ENCODE assay signal across 8 cellular contexts in the genomic region with DNA sequence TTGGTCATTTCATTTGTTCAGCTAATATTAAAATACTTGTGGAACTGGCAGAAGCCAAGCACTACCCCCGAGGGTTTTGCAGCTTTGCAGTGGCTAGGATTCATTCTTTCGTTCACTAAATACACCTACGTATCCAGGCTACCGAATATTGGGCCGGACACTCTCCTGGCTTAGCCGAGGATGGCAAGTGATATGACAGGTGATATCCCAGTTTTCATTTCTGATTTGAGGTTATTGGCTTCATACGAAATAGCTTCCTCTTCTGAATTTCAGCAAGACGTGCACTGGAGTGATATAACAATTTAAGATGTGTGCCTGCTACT. TPM values are rescaled to one million over a fixed set of nuclear protein-coding genes. Genes with fewer than 3 reads are reported as not detected.
DNase-seq lines count a peak whose midpoint lies in the region; TF ChIP-seq lines count a peak whose summit lies in the region.

No MANE protein-coding gene starts in this region.

- H3K9me3 ChIP-seq in H9 (ENCODE audit: control insufficient read depth, low read depth, low read length): no peaks in the 10 kb centered on the region

- no peak overlapping the region for H2BK5ac ChIP-seq in H9 (ENCODE audit: insufficient read length, low read length)

- no peaks in the 10 kb centered on the region for H3K27me3 ChIP-seq in H9 (ENCODE audit: insufficient read depth, low read length)

- peaks cover 3% of the 10 kb centered on the region for H3K23me2 ChIP-seq in H9 (ENCODE audit: insufficient read length, low read depth, low read length, poor library complexity, severe bottlenecking)

- TF ChIP-seq CTCF in GM12875 (IDR thresholded peaks at IDR 0.05; ENCODE audit: borderline replicate concordance, insufficient read depth, low read depth, low read length) (no peak), H9 (conservative IDR thresholded peaks at IDR 0.05) (no peak), epithelial cell of proximal tubule (conservative IDR thresholded peaks at IDR 0.05; ENCODE audit: low read depth, low read length) (no peak), osteocyte (IDR thresholded peaks at IDR 0.05) (no peak)

- H2BK20ac ChIP-seq in H9 (ENCODE audit: low read depth, low read length, poor library complexity, severe bottlenecking): no peak overlapping the region

- H3K4me3 ChIP-seq in GM12875 (ENCODE audit: low read depth, low read length) (peak overlapping the region; percentile 47), epithelial cell of proximal tubule (ENCODE audit: low read depth, low read length) (peak overlapping the region; percentile 86)

- H3K4me1 Mint-ChIP-seq in H9 (peaks cover 17 to 18% of the 10 kb centered on the region in 2 experiments), osteocyte (ENCODE audit: unreplicated experiment) (peaks cover 28% of the 10 kb centered on the region)

- H3K27me3 Mint-ChIP-seq in H9 (ENCODE audit: low read depth) (no peaks in the 10 kb centered on the region), osteocyte (ENCODE audit: unreplicated experiment) (no peaks in the 10 kb centered on the region)

- no peak overlapping the region for H2BK12ac ChIP-seq in H9 (ENCODE audit: insufficient read length, low read depth, low read length)

- no peaks in the 10 kb centered on the region for H3K4me1 ChIP-seq in H9 (ENCODE audit: insufficient read depth, low read length)

- no peak for DNase-seq in H9
- DNase-seq in OCI-M1 (lab: John Stamatoyannopoulos, UW): peak; percentile 81
- DNase-seq in epithelial cell of proximal tubule (ENCODE audit: low read depth): no peak
- no peak for DNase-seq in osteocyte (ENCODE audit: extremely low spot score, unreplicated experiment)
- DNase-seq in cortex of kidney (lab: John Stamatoyannopoulos, UW): no peak
- DNase-seq in stimulated activated CD4-positive, alpha-beta T cell treated with anti-CD3 and anti-CD28 coated beads, Interleukin-2, amount 100 ng/mL, for 48 hours: no peak
- no peak for DNase-seq in KG1 (lab: John Stamatoyannopoulos, UW)

- H3K23ac ChIP-seq in H9 (ENCODE audit: insufficient read length, low read depth, low read length): no peak overlapping the region

- no peak overlapping the region for H3K27ac ChIP-seq in H9 (ENCODE audit: insufficient read length, low read depth, low read length)

- no peak overlapping the region for H2BK120ac ChIP-seq in H9 (ENCODE audit: low read depth, low read length, poor library complexity, severe bottlenecking)

- no peaks in the 10 kb centered on the region; the same call in 1 of the 2 replicates for H3K79me2 ChIP-seq in H9 (ENCODE audit: insufficient read depth, low read length)

- H3K4me2 ChIP-seq in H9 (ENCODE audit: insufficient read depth, insufficient read length, low read length): peak overlapping the region; percentile 96

- no peak overlapping the region for H4K8ac ChIP-seq in H9 (replicated peaks; ENCODE audit: insufficient read length, low read depth, low read length)

- H3K27ac Mint-ChIP-seq in H9 (peak overlapping the region in 1 of 3 experiments; percentile 79; a peak in 3 of 7 replicates), osteocyte (ENCODE audit: unreplicated experiment) (peak overlapping the region; percentile 87)

- H2AFZ ChIP-seq in H9 (ENCODE audit: low read length): peak overlapping the region; percentile 66

- H3K56ac ChIP-seq in H9 (ENCODE audit: insufficient read length, low read depth, low read length): no peak overlapping the region

- no peak overlapping the region for H3K14ac ChIP-seq in H9 (ENCODE audit: insufficient read depth, low read length)

- no peak overlapping the region for H4K5ac ChIP-seq in H9 (ENCODE audit: insufficient read length, low read depth, low read length)

- H3K4ac ChIP-seq in H9 (ENCODE audit: low read depth, low read length): no peak overlapping the region

- H3K4me3 Mint-ChIP-seq in H9 (peak overlapping the region; percentile 97), osteocyte (ENCODE audit: unreplicated experiment) (peak overlapping the region; percentile 88)

- H3K18ac ChIP-seq in H9 (ENCODE audit: insufficient read length, low read depth, low read length): no peak overlapping the region

- no peak overlapping the region for H3T11ph ChIP-seq in H9 (ENCODE audit: low read length)

- H3K9me3 Mint-ChIP-seq in H9 (no peaks in the 10 kb centered on the region), osteocyte (ENCODE audit: unreplicated experiment) (no peaks in the 10 kb centered on the region)

- WGBS in H9 (ENCODE audit: extremely low coverage, insufficient read length, low lambda C conversion rate): no CpG with 5 or more reads among the region's 8 CpGs

- H4K20me1 ChIP-seq in H9 (ENCODE audit: control insufficient read depth, insufficient read depth, insufficient read length): no peaks in the 10 kb centered on the region

- no peak overlapping the region for H2BK15ac ChIP-seq in H9 (ENCODE audit: low read depth, low read length)

- no peak overlapping the region for H2AK5ac ChIP-seq in H9 (ENCODE audit: insufficient read length, low read length)

- H4K91ac ChIP-seq in H9 (ENCODE audit: insufficient read length, low read depth, low read length): no peak overlapping the region

- H3K79me1 ChIP-seq in H9 (ENCODE audit: insufficient read depth, low read depth, low read length, poor library complexity, severe bottlenecking): no peaks in the 10 kb centered on the region

- H3K36me3 Mint-ChIP-seq in H9 (ENCODE audit: insufficient read depth in 1 of 3, low read depth in 3 of 3) (peaks cover 0 to 11% (median 4%) of the 10 kb centered on the region in 3 experiments; a peak in 4 of 7 replicates), osteocyte (ENCODE audit: unreplicated experiment) (no peaks in the 10 kb centered on the region)

- peak overlapping the region; percentile 77 for H3K9ac ChIP-seq in H9 (ENCODE audit: extremely low read depth, insufficient read length, low read length)

RNA-seq across cellular contexts. Expression of a gene that starts 0.5 kb away (rescaled TPM):
- total RNA-seq in H9 (2021) (10.0 and 11.8 TPM in 2 replicates), epithelial cell of proximal tubule (11.8 and 18.6 TPM in 2 replicates), osteocyte (0.76 and 0.91 TPM in 2 replicates)

RNA-seq across cellular contexts. Expression of a gene that starts 39.0 kb away (rescaled TPM):
- total RNA-seq in H9 (2021) (250 and 257 TPM in 2 replicates), epithelial cell of proximal tubule (97.4 and 146 TPM in 2 replicates), osteocyte (153 and 155 TPM in 2 replicates)
